17 cellular contexts compared by ENCODE assay signal in genomic region chrX:111886678-111887077, GRCh38. TPM values are rescaled to one million over a fixed set of nuclear protein-coding genes. Genes with fewer than 3 reads are reported as not detected.
DNase-seq lines count a peak whose midpoint lies in the region; ATAC-seq and TF ChIP-seq lines count a peak whose summit lies in the region.
"Had no signal": no experiment of that assay in that cellular context is flagged by ENCODE, and none has a peak within 500 bp of the region (broad histone marks: within the 10 kb centered on the region; RNA-seq: fewer than 3 reads in every experiment).

No MANE protein-coding gene starts in this region.

- peak; percentile 2 for DNase-seq in Ammon's horn (ENCODE audit: low spot score)
- peak; percentile 9 for DNase-seq in cerebellar cortex (ENCODE audit: low spot score)
- DNase-seq in left ventricle myocardium inferior, result no peak
- peak; percentile 1 for DNase-seq in occipital lobe (lab: John Stamatoyannopoulos, UW)
- no peak for DNase-seq in foreskin fibroblast
- DNase-seq in SHP77 treated with DMSO at 0.1 percent for 48 hours (lab: John Stamatoyannopoulos, UW), result no peak
- DNase-seq: BE2C; CD4-positive, alpha-beta memory T cell; DMS153; DMS79 treated with DMSO at 0.1 percent for 48 hours; EL; GDM1 had no signal

- H3K27me3 ChIP-seq in left ventricle myocardium inferior (ENCODE audit: low read depth), result no peaks in the 10 kb centered on the region
- H3K27me3 ChIP-seq: BE2C had no signal

- intact Hi-C loops in left ventricle myocardium inferior (cut with micrococcal nuclease), result no loop called here

- H3K27ac ChIP-seq in left ventricle myocardium inferior (replicated peaks), result peak overlapping the region; percentile 54
- H3K27ac ChIP-seq: C4-2B had no signal

- no peaks in the 10 kb centered on the region for H3K9me3 ChIP-seq in left ventricle myocardium inferior (replicated peaks)
- H3K9me3 ChIP-seq: BE2C, HAP-1 had no signal

- H3K36me3 ChIP-seq in left ventricle myocardium inferior, result no peaks in the 10 kb centered on the region
- H3K36me3 ChIP-seq: BE2C, HAP-1 had no signal

- no peaks in the 10 kb centered on the region for H3K4me1 ChIP-seq in left ventricle myocardium inferior
- H3K4me1 ChIP-seq: BE2C, HAP-1 had no signal

- H3K4me3 ChIP-seq in left ventricle myocardium inferior (no peak overlapping the region), foreskin fibroblast (ENCODE audit: low read depth in 1 of 2, low read length in 2 of 2) (no peak overlapping the region)
- H3K4me3 ChIP-seq: HAP-1 had no signal

- no peak for ATAC-seq in GM18870 (IDR thresholded peaks at IDR 0.05; ENCODE audit: unreplicated experiment)

- TF ChIP-seq CTCF in left ventricle myocardium inferior (IDR thresholded peaks at IDR 0.05; ENCODE audit: borderline replicate concordance), result no peak
- TF ChIP-seq CTCF in foreskin fibroblast (IDR thresholded peaks at IDR 0.05; ENCODE audit: low read depth, low read length), result no peak

RNA-seq across cellular contexts. Expression of gene TRPC5OS, which starts 10.7 kb away (rescaled TPM):
- not detected for total RNA-seq in left ventricle myocardium inferior
- total RNA-seq in occipital lobe, result under 0.01 TPM
- total RNA-seq: CD4-positive, alpha-beta memory T cell; H1; HT-29 had no signal

Comparison
In these comparisons a context has a peak if more than half of its experiments do, and no peak if none do; other contexts are left out.
1. DNase-seq: peak in Ammon's horn (single experiment), cerebellar cortex (single experiment) and occipital lobe (single experiment); none in left ventricle myocardium inferior (single experiment), foreskin fibroblast (0 of 2) and SHP77 treated with DMSO at 0.1 percent for 48 hours (single experiment).